22 cellular contexts compared by ENCODE assay signal in genomic region chr1:15500184-15500958, GRCh38. TPM values are rescaled to one million over a fixed set of nuclear protein-coding genes. Genes with fewer than 3 reads are reported as not detected.
DNase-seq lines count a peak whose midpoint lies in the region; ATAC-seq and TF ChIP-seq lines count a peak whose summit lies in the region.
"Had no signal": no experiment of that assay in that cellular context is flagged by ENCODE, and none has a peak within 500 bp of the region (broad histone marks: within the 10 kb centered on the region; RNA-seq: fewer than 3 reads in every experiment).

No MANE protein-coding gene starts in this region.

- DNase-seq in cardiac muscle cell (ENCODE audit: low read depth in 1 of 2, low spot score in 1 of 2) (no peak), left ventricle myocardium inferior (no peak), body of pancreas (no peak), mesothelial cell of epicardium (ENCODE audit: low spot score in 2 of 2, unreplicated experiment in 2 of 2) (no peak), posterior vena cava (ENCODE audit: low spot score) (peak; percentile 29), esophagus muscularis mucosa (ENCODE audit: extremely low spot score) (no peak), nucleus accumbens (lab: John Stamatoyannopoulos, UW) (no peak), EL (no peak)
- DNase-seq: 8988T; C1 segment of cervical spinal cord; CD8-positive, alpha-beta T cell; DMS153; H7; NCI-H1105; NCI-H146; NCI-H2029; NCI-H226; NCI-H524; OCI-M1 had no signal

- H3K9me3 Mint-ChIP-seq in mesothelial cell of epicardium, result no peaks in the 10 kb centered on the region
- H3K9me3 Mint-ChIP-seq: CD8-positive, alpha-beta T cell; IgD-negative memory B cell had no signal

- H3K27me3 Mint-ChIP-seq in mesothelial cell of epicardium (ENCODE audit: low read depth), result no peaks in the 10 kb centered on the region
- H3K27me3 Mint-ChIP-seq: IgD-negative memory B cell had no signal

- H3K4me3 Mint-ChIP-seq in mesothelial cell of epicardium, result no peak overlapping the region
- H3K4me3 Mint-ChIP-seq: CD8-positive, alpha-beta T cell; IgD-negative memory B cell had no signal

- no peaks in the 10 kb centered on the region for H3K9me3 ChIP-seq in cardiac muscle cell (ENCODE audit: low read depth)
- H3K9me3 ChIP-seq in left ventricle myocardium inferior (replicated peaks), result peaks cover 7% of the 10 kb centered on the region
- H3K9me3 ChIP-seq in body of pancreas, result no peaks in the 10 kb centered on the region
- no peaks in the 10 kb centered on the region for H3K9me3 ChIP-seq in esophagus muscularis mucosa

- TF ChIP-seq EP300 in esophagus muscularis mucosa (IDR thresholded peaks at IDR 0.05), result no peak

- 67 to 72% methylated on average over 15 of the region's 15 CpGs for WGBS in body of pancreas, 2 donors
- 87% methylated on average over 15 of the region's 15 CpGs for WGBS in esophagus muscularis mucosa

- peaks cover 30% of the 10 kb centered on the region for H3K4me1 ChIP-seq in cardiac muscle cell (ENCODE audit: low read depth)
- no peaks in the 10 kb centered on the region for H3K4me1 ChIP-seq in left ventricle myocardium inferior
- H3K4me1 ChIP-seq in body of pancreas, result peaks cover 20% of the 10 kb centered on the region
- H3K4me1 ChIP-seq in esophagus muscularis mucosa, result peaks cover 0 to 4% (median 0%) of the 10 kb centered on the region in 4 donors

- H3K4me3 ChIP-seq in cardiac muscle cell, result no peak overlapping the region
- no peak overlapping the region for H3K4me3 ChIP-seq in left ventricle myocardium inferior
- no peak overlapping the region for H3K4me3 ChIP-seq in body of pancreas
- H3K4me3 ChIP-seq in esophagus muscularis mucosa, result no peak overlapping the region

- H3K27me3 ChIP-seq in cardiac muscle cell, result no peaks in the 10 kb centered on the region
- no peaks in the 10 kb centered on the region for H3K27me3 ChIP-seq in left ventricle myocardium inferior (ENCODE audit: low read depth)
- H3K27me3 ChIP-seq in body of pancreas, result no peaks in the 10 kb centered on the region
- H3K27me3 ChIP-seq in esophagus muscularis mucosa, result no peaks in the 10 kb centered on the region

- peaks cover 21% of the 10 kb centered on the region for H3K36me3 Mint-ChIP-seq in mesothelial cell of epicardium

- peak overlapping the region; percentile 43 for H3K27ac Mint-ChIP-seq in mesothelial cell of epicardium
- H3K27ac Mint-ChIP-seq: CD8-positive, alpha-beta T cell; IgD-negative memory B cell had no signal

- TF ChIP-seq POLR2A in body of pancreas (IDR thresholded peaks at IDR 0.05) (no peak), esophagus muscularis mucosa (IDR thresholded peaks at IDR 0.05; ENCODE audit: low read depth) (no peak)

- intact Hi-C loops in left ventricle myocardium inferior (cut with micrococcal nuclease) (no loop called here), body of pancreas (cut with DNase I) (no loop called here), posterior vena cava (cut with DNase I) (no loop called here), esophagus muscularis mucosa (cut with DNase I) (no loop called here)

- H3K27ac ChIP-seq in cardiac muscle cell (peak overlapping the region; percentile 81), left ventricle myocardium inferior (replicated peaks) (no peak overlapping the region), body of pancreas (peak overlapping the region in 3 of 4 donors; percentile 15 to 55 (median 36)), esophagus muscularis mucosa (replicated peaks in 1 of 4) (no peak overlapping the region)

- no peak for TF ChIP-seq CTCF in cardiac muscle cell (IDR thresholded peaks at IDR 0.05; ENCODE audit: low read depth, low read length)
- no peak for TF ChIP-seq CTCF in left ventricle myocardium inferior (IDR thresholded peaks at IDR 0.05; ENCODE audit: borderline replicate concordance)
- no peak for TF ChIP-seq CTCF in body of pancreas (IDR thresholded peaks at IDR 0.05)
- no peak for TF ChIP-seq CTCF in mesothelial cell of epicardium (IDR thresholded peaks at IDR 0.05; ENCODE audit: unreplicated experiment)
- TF ChIP-seq CTCF in esophagus muscularis mucosa (IDR thresholded peaks at IDR 0.05), result no peak

- H3K4me1 Mint-ChIP-seq in mesothelial cell of epicardium, result peaks cover 8% of the 10 kb centered on the region
- H3K4me1 Mint-ChIP-seq: IgD-negative memory B cell had no signal

- peaks cover 10% of the 10 kb centered on the region for H3K36me3 ChIP-seq in cardiac muscle cell
- peaks cover 70% of the 10 kb centered on the region for H3K36me3 ChIP-seq in left ventricle myocardium inferior
- no peaks in the 10 kb centered on the region for H3K36me3 ChIP-seq in body of pancreas (replicated peaks in 1 of 2; ENCODE audit: insufficient read depth in 1 of 2, low read depth in 2 of 2)
- H3K36me3 ChIP-seq in esophagus muscularis mucosa, result peaks cover 24 to 70% (median 38%) of the 10 kb centered on the region in 4 donors

- ATAC-seq in body of pancreas, result no peak
- ATAC-seq: CD8-positive, alpha-beta T cell had no signal

RNA-seq across cellular contexts. Expression of gene CASP9, which starts 23.6 kb away (rescaled TPM):
- total RNA-seq in cardiac muscle cell, result 83.9 and 96.1 TPM in 2 replicates
- polyA plus RNA-seq in cardiac muscle cell, result 44.7 and 65.9 TPM in 2 replicates
- 14.1 TPM for total RNA-seq in left ventricle myocardium inferior
- total RNA-seq in body of pancreas, result 10 to 100 TPM; 12.9 to 21.5 TPM
- 23.0 to 23.8 TPM (median 23.5 TPM) in 3 replicates for total RNA-seq in mesothelial cell of epicardium
- total RNA-seq in posterior vena cava, result 10 to 100 TPM in 1 of 2 donors, 1 to 10 TPM in 1; 9.7 to 10.8 TPM
- total RNA-seq in esophagus muscularis mucosa, result 10 to 100 TPM in 3 of 4 donors, 1 to 10 TPM in 1; 9.1 to 12.6 (median 11.0) TPM

RNA-seq across cellular contexts. Expression of gene CELA2B, which starts 24.5 kb away (rescaled TPM):
- total RNA-seq in cardiac muscle cell, result not detected in 2 replicates
- 0.26 TPM in 1 of 2 replicates, not detected in the other for polyA plus RNA-seq in cardiac muscle cell
- not detected for total RNA-seq in left ventricle myocardium inferior
- total RNA-seq in body of pancreas, result 1,000 to 10,000 TPM in 1 of 2 donors, 100 to 1,000 TPM in 1; 333 to 1,481 TPM
- total RNA-seq in mesothelial cell of epicardium, result not detected in 3 replicates
- under 1 TPM in 1 of 2 donors, not detected in 1; 0.33 TPM for total RNA-seq in posterior vena cava
- total RNA-seq in esophagus muscularis mucosa, result not detected
- total RNA-seq: CD8-positive, alpha-beta T cell; Daoy; H7; SK-MEL-5 had no signal
- polyA plus RNA-seq: IgD-negative memory B cell had no signal

RNA-seq across cellular contexts. Expression of gene DNAJC16, which starts 26.3 kb away (rescaled TPM):
- total RNA-seq in cardiac muscle cell, result 13.6 and 17.8 TPM in 2 replicates
- polyA plus RNA-seq in cardiac muscle cell, result 9.0 and 9.4 TPM in 2 replicates
- 16.2 TPM for total RNA-seq in left ventricle myocardium inferior
- 10 to 100 TPM; 11.9 to 12.5 TPM for total RNA-seq in body of pancreas
- total RNA-seq in mesothelial cell of epicardium, result 24.5 to 28.7 TPM (median 24.7 TPM) in 3 replicates
- 10 to 100 TPM; 12.4 to 14.2 TPM for total RNA-seq in posterior vena cava
- 10 to 100 TPM; 12.0 to 13.0 (median 12.4) TPM for total RNA-seq in esophagus muscularis mucosa

RNA-seq across cellular contexts. Expression of gene CELA2A, which starts 43.8 kb away (rescaled TPM):
- total RNA-seq in cardiac muscle cell (not detected in 2 replicates), left ventricle myocardium inferior (not detected), body of pancreas (over 10,000 TPM in 1 of 2 donors, 1,000 to 10,000 TPM in 1; 4,384 to 21,046 TPM), mesothelial cell of epicardium (not detected in 3 replicates), posterior vena cava (1 to 10 TPM in 1 of 2 donors, not detected in 1; 1.6 TPM), esophagus muscularis mucosa (not detected)
- polyA plus RNA-seq in cardiac muscle cell, result 0.38 TPM in 1 of 2 replicates, not detected in the other
- total RNA-seq: CD8-positive, alpha-beta T cell; Daoy; H7; SK-MEL-5 had no signal
- polyA plus RNA-seq: IgD-negative memory B cell had no signal

Comparison
In these comparisons a context has a peak if more than half of its experiments do, and no peak if none do; other contexts are left out.
1. H3K27ac ChIP-seq: peak in cardiac muscle cell (single experiment) and body of pancreas (3 of 4); none in left ventricle myocardium inferior (single experiment) and esophagus muscularis mucosa (0 of 4).
2. RNA of gene CELA2B, which starts 24.5 kb away (total RNA-seq): 333 to 1,481 TPM in body of pancreas; 0.33 TPM in posterior vena cava, not detected in mesothelial cell of epicardium, not detected in cardiac muscle cell, not detected in left ventricle myocardium inferior (single experiment) and not detected in esophagus muscularis mucosa; every median in the first group is over 100 times any median in the second.